In genomic region chr2:28484835-28485234, GRCh38 we compare ENCODE assay signal across 15 cellular contexts. TPM values are rescaled to one million over a fixed set of nuclear protein-coding genes. Genes with fewer than 3 reads are reported as not detected.
A peak's percentile ranks its signal among the peaks of the same experiment; 100 is the strongest.
DNase-seq lines count a peak whose midpoint lies in the region; ATAC-seq and TF ChIP-seq lines count a peak whose summit lies in the region.
"Had no signal": no experiment of that assay in that cellular context is flagged by ENCODE, and none has a peak within 500 bp of the region (broad histone marks: within the 10 kb centered on the region; RNA-seq: fewer than 3 reads in every experiment).

No MANE protein-coding gene starts in this region.

- H2BK5ac ChIP-seq in mesendoderm (ENCODE audit: low read length) = no peak overlapping the region

- H3K9me3 Mint-ChIP-seq in naive thymus-derived CD8-positive, alpha-beta T cell = peaks cover 0 to 3% (median 0%) of the 10 kb centered on the region in 9 donors

- H4K20me1 ChIP-seq in BLaER1 = no peaks in the 10 kb centered on the region
- H4K20me1 ChIP-seq in OCI-LY3 (ENCODE audit: insufficient read depth, low read length) = no peaks in the 10 kb centered on the region

- no peak overlapping the region for H3K27ac ChIP-seq in BLaER1
- no peak overlapping the region for H3K27ac ChIP-seq in OCI-LY3 (ENCODE audit: low read length)
- no peak overlapping the region for H3K27ac ChIP-seq in mesendoderm (ENCODE audit: low read depth, low read length)
- H3K27ac ChIP-seq: 22Rv1, GM23248 had no signal

- no peaks in the 10 kb centered on the region for H3K79me1 ChIP-seq in mesendoderm (ENCODE audit: low read length)

- H3K36me3 ChIP-seq in BLaER1 (no peaks in the 10 kb centered on the region), OCI-LY3 (replicated peaks; ENCODE audit: low read depth, low read length) (no peaks in the 10 kb centered on the region), mesendoderm (ENCODE audit: control insufficient read depth, insufficient read depth, low read length) (no peaks in the 10 kb centered on the region)

- H3K27me3 ChIP-seq in BLaER1 = no peaks in the 10 kb centered on the region
- no peaks in the 10 kb centered on the region for H3K27me3 ChIP-seq in OCI-LY3 (ENCODE audit: low read depth, low read length)
- no peaks in the 10 kb centered on the region for H3K27me3 ChIP-seq in mesendoderm (ENCODE audit: insufficient read depth, low read length, poor library complexity)

- H3K36me3 Mint-ChIP-seq in naive thymus-derived CD8-positive, alpha-beta T cell = peaks cover 0 to 2% (median 0%) of the 10 kb centered on the region in 3 donors
- H3K36me3 Mint-ChIP-seq: CD4-positive, CD25-positive, alpha-beta regulatory T cell had no signal

- H3K18ac ChIP-seq in mesendoderm (ENCODE audit: low read length) = no peak overlapping the region

- H3K9me3 ChIP-seq in BLaER1 (no peaks in the 10 kb centered on the region), OCI-LY3 (ENCODE audit: insufficient read depth, low read length) (no peaks in the 10 kb centered on the region)

- no peak for TF ChIP-seq CTCF in OCI-LY3 (IDR thresholded peaks at IDR 0.05; ENCODE audit: low read depth, low read length)

- H3K27ac Mint-ChIP-seq in naive thymus-derived CD8-positive, alpha-beta T cell = no peak overlapping the region
- H3K27ac Mint-ChIP-seq: CD4-positive, CD25-positive, alpha-beta regulatory T cell had no signal

- no peak overlapping the region for H3K56ac ChIP-seq in mesendoderm (ENCODE audit: low read length)

- H2AK5ac ChIP-seq in mesendoderm (ENCODE audit: low read length) = no peak overlapping the region

- H3K4me2 ChIP-seq in BLaER1 (peak overlapping the region; percentile 25), OCI-LY3 (ENCODE audit: low read length) (peak overlapping the region; percentile 39), mesendoderm (ENCODE audit: low read length) (no peak overlapping the region)

- peak overlapping the region; percentile 27; the same call in 1 of the 2 replicates for H2AFZ ChIP-seq in OCI-LY3 (ENCODE audit: low read depth, low read length)
- H2AFZ ChIP-seq: GM23248 had no signal

- no peak overlapping the region for H3K4me3 ChIP-seq in BLaER1
- H3K4me3 ChIP-seq in OCI-LY3 (ENCODE audit: low read length) = no peak overlapping the region
- H3K4me3 ChIP-seq in mesendoderm (ENCODE audit: low read length) = no peak overlapping the region
- H3K4me3 ChIP-seq: GM23248 had no signal

- H4K8ac ChIP-seq in mesendoderm (ENCODE audit: low read depth, low read length) = no peak overlapping the region

- no peak overlapping the region for H4K5ac ChIP-seq in mesendoderm (ENCODE audit: low read length)

- no peak overlapping the region for H3K9ac ChIP-seq in BLaER1
- no peak overlapping the region for H3K9ac ChIP-seq in OCI-LY3 (ENCODE audit: low read length)
- no peak overlapping the region for H3K9ac ChIP-seq in mesendoderm (ENCODE audit: low read length)
- H3K9ac ChIP-seq: GM23248 had no signal

- no peak overlapping the region for H3K4ac ChIP-seq in mesendoderm (ENCODE audit: low read depth, low read length)

- no peak for DNase-seq in mesendoderm
- no peak for DNase-seq in stimulated activated CD4-positive, alpha-beta T cell treated with anti-CD3 and anti-CD28 coated beads, Interleukin-12 subunit alpha, Interleukin-12 subunit beta, amount 100 ng/mL, for 4 hours
- DNase-seq in naive thymus-derived CD8-positive, alpha-beta T cell = no peak
- DNase-seq: CD4-positive, CD25-positive, alpha-beta regulatory T cell; GM23248; H7; IMR-90; KBM-7 had no signal

- no peak overlapping the region for H3K23ac ChIP-seq in mesendoderm (ENCODE audit: low read length)

- H2BK120ac ChIP-seq in mesendoderm (ENCODE audit: low read depth, low read length) = no peak overlapping the region

- POLR2A ChIA-PET in naive thymus-derived CD8-positive, alpha-beta T cell (lab: Charles Lee) = no interaction called here

- peaks cover 0 to 3% (median 0%) of the 10 kb centered on the region in 5 donors for H3K27me3 Mint-ChIP-seq in naive thymus-derived CD8-positive, alpha-beta T cell

- no peak overlapping the region for H2BK15ac ChIP-seq in mesendoderm (replicated peaks; ENCODE audit: low read depth)

- no peaks in the 10 kb centered on the region for H3K79me2 ChIP-seq in OCI-LY3 (ENCODE audit: low read length)
- no peaks in the 10 kb centered on the region for H3K79me2 ChIP-seq in mesendoderm (ENCODE audit: control insufficient read depth, insufficient read depth, low read length)

- ATAC-seq in GM18517 (IDR thresholded peaks at IDR 0.05; ENCODE audit: unreplicated experiment) (peak; percentile 65), HG02852 (IDR thresholded peaks at IDR 0.05; ENCODE audit: unreplicated experiment) (peak; percentile 51), GM19455 (IDR thresholded peaks at IDR 0.05; ENCODE audit: unreplicated experiment) (no peak)
- no peak for ATAC-seq in naive thymus-derived CD8-positive, alpha-beta T cell

- H3K4me1 ChIP-seq in BLaER1 = peaks cover 11% of the 10 kb centered on the region; the same call in 1 of the 2 replicates
- H3K4me1 ChIP-seq in OCI-LY3 (ENCODE audit: low read length) = peaks cover 14% of the 10 kb centered on the region
- H3K4me1 ChIP-seq in mesendoderm (ENCODE audit: control insufficient read depth, low read depth, low read length) = no peaks in the 10 kb centered on the region

- H3K4me1 Mint-ChIP-seq in naive thymus-derived CD8-positive, alpha-beta T cell = no peaks in the 10 kb centered on the region
- H3K4me1 Mint-ChIP-seq: CD4-positive, CD25-positive, alpha-beta regulatory T cell had no signal

- no CpG with 5 or more reads among the region's 3 CpGs for WGBS in mesendoderm (ENCODE audit: extremely low coverage, insufficient coverage, low lambda C conversion rate)

- H3K4me3 Mint-ChIP-seq in naive thymus-derived CD8-positive, alpha-beta T cell = no peak overlapping the region
- H3K4me3 Mint-ChIP-seq: CD4-positive, CD25-positive, alpha-beta regulatory T cell had no signal

RNA-seq across cellular contexts. Expression of gene PLB1, which starts 11.0 kb away (rescaled TPM):
- 0.31 TPM for polyA plus RNA-seq in mesendoderm (2013, experiment 1 of 2)
- polyA plus RNA-seq in mesendoderm (2013, experiment 2 of 2) = 0.25 TPM
- under 1 TPM in 1 of 2 experiments, not detected in 1; 0.34 TPM for total RNA-seq in naive thymus-derived CD8-positive, alpha-beta T cell
- polyA plus RNA-seq in naive thymus-derived CD8-positive, alpha-beta T cell = under 1 TPM in 2 of 3 donors, not detected in 1; 0.29 to 0.34 TPM
- total RNA-seq: H7, HT-29 had no signal

Comparison
In these comparisons a context has a peak if more than half of its experiments do, and no peak if none do; other contexts are left out.
1. ATAC-seq: peak in GM18517 (single experiment) and HG02852 (single experiment); none in naive thymus-derived CD8-positive, alpha-beta T cell (0 of 2) and GM19455 (single experiment).